In genomic region chr15:29805043-29805707, GRCh38 we compare ENCODE assay signal across 10 cellular contexts. TPM values are rescaled to one million over a fixed set of nuclear protein-coding genes. Genes with fewer than 3 reads are reported as not detected.
DNase-seq lines count a peak whose midpoint lies in the region; TF ChIP-seq lines count a peak whose summit lies in the region.
"Had no signal": no experiment of that assay in that cellular context is flagged by ENCODE, and none has a peak within 500 bp of the region (broad histone marks: within the 10 kb centered on the region; RNA-seq: fewer than 3 reads in every experiment).

No MANE protein-coding gene starts in this region.

- peak; percentile 30 to 49 for TF ChIP-seq RAD21 in liver (IDR thresholded peaks at IDR 0.05)

- H3K27me3 Mint-ChIP-seq in endothelial cell (ENCODE audit: unreplicated experiment) = peaks cover 8% of the 10 kb centered on the region

- H3K4me1 Mint-ChIP-seq in endothelial cell (ENCODE audit: unreplicated experiment) = peaks cover 75% of the 10 kb centered on the region
- H3K4me1 Mint-ChIP-seq: naive B cell had no signal

- H3K27ac ChIP-seq in liver (ENCODE audit: low read depth in 1 of 2, low read length in 2 of 2) (no peak overlapping the region), tibial artery (peak overlapping the region; percentile 5 to 9)

- H3K4me1 ChIP-seq in liver (ENCODE audit: control insufficient read depth in 4 of 4, insufficient read depth in 4 of 4, low read length in 3 of 4) (peaks cover 4 to 21% (median 16%) of the 10 kb centered on the region in 4 donors), tibial artery (peaks cover 0 to 72% (median 20%) of the 10 kb centered on the region in 4 donors)

- no peaks in the 10 kb centered on the region for H3K9me3 ChIP-seq in liver (ENCODE audit: control insufficient read depth in 4 of 4, low read length in 3 of 4)
- no peaks in the 10 kb centered on the region for H3K9me3 ChIP-seq in tibial artery

- H3K9me3 Mint-ChIP-seq in endothelial cell (ENCODE audit: unreplicated experiment) = no peaks in the 10 kb centered on the region

- H3K27me3 ChIP-seq in liver (ENCODE audit: control insufficient read depth in 4 of 4, insufficient read depth in 4 of 4, low read length in 3 of 4) (no peaks in the 10 kb centered on the region), tibial artery (no peaks in the 10 kb centered on the region)

- H3K27ac Mint-ChIP-seq in endothelial cell (ENCODE audit: unreplicated experiment) = peak overlapping the region; percentile 92
- H3K27ac Mint-ChIP-seq: naive B cell had no signal

- TF ChIP-seq CTCF in endothelial cell (IDR thresholded peaks at IDR 0.05; ENCODE audit: unreplicated experiment) (no peak), liver (IDR thresholded peaks at IDR 0.05; ENCODE audit: low read depth, low read length, missing input control) (no peak), tibial artery (IDR thresholded peaks at IDR 0.05) (no peak)

- H3K36me3 Mint-ChIP-seq in endothelial cell (ENCODE audit: low read depth, unreplicated experiment) = peaks cover 16% of the 10 kb centered on the region
- H3K36me3 Mint-ChIP-seq: naive B cell had no signal

- 21% methylated on average over 1 of the region's 1 CpG for WGBS in liver

- peak overlapping the region; percentile 66 for H3K4me3 Mint-ChIP-seq in endothelial cell (ENCODE audit: unreplicated experiment)
- H3K4me3 Mint-ChIP-seq: naive B cell had no signal

- H3K9ac ChIP-seq in liver (ENCODE audit: low read depth in 1 of 2, low read length in 2 of 2) = no peak overlapping the region

- H3K36me3 ChIP-seq in liver (ENCODE audit: control insufficient read depth in 4 of 4, insufficient read depth in 3 of 4, low read depth in 1 of 4, low read length in 3 of 4) (no peaks in the 10 kb centered on the region), tibial artery (no peaks in the 10 kb centered on the region)

- intact Hi-C loops in tibial artery (cut with DNase I; ENCODE audit: low total_unique reads) = no loop called here

- DNase-seq in DMS53 (lab: John Stamatoyannopoulos, UW) = peak; percentile 8
- DNase-seq in DMS53 treated with DMSO at 0.1 percent for 48 hours (lab: John Stamatoyannopoulos, UW; ENCODE audit: unreplicated experiment) = no peak
- DNase-seq in endothelial cell (ENCODE audit: low spot score) = no peak
- DNase-seq in tibial artery = no peak
- no peak for DNase-seq in retina
- no peak for DNase-seq in NCI-H128 (lab: John Stamatoyannopoulos, UW; ENCODE audit: unreplicated experiment)
- no peak for DNase-seq in NCI-H748 (lab: John Stamatoyannopoulos, UW; ENCODE audit: unreplicated experiment)
- DNase-seq: activated gamma-delta T cell treated with Interleukin-2 at 50 U/mL for 16 hours, naive B cell had no signal

- H3K4me3 ChIP-seq in liver (ENCODE audit: low read depth in 1 of 3, low read length in 3 of 3) (no peak overlapping the region), tibial artery (no peak overlapping the region)

TF ChIP-seq in liver, 16 proteins besides CTCF, POLR2A, EP300 and RAD21:
- peak; percentile 43 to 48 for TF ChIP-seq JUND (IDR thresholded peaks at IDR 0.05)
- no peak for TF ChIP-seq EGR1 (IDR thresholded peaks at IDR 0.05; ENCODE audit: low read depth in 2 of 2)
- peak; percentile 51 to 56 for TF ChIP-seq HNF4A (conservative IDR thresholded peaks at IDR 0.05)
- TF ChIP-seq, protein P1, sequence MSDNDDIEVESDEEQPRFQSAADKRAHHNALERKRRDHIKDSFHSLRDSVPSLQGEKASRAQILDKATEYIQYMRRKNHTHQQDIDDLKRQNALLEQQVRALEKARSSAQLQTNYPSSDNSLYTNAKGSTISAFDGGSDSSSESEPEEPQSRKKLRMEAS (IDR thresholded peaks at IDR 0.05) = no peak
- TF ChIP-seq, protein P2, sequence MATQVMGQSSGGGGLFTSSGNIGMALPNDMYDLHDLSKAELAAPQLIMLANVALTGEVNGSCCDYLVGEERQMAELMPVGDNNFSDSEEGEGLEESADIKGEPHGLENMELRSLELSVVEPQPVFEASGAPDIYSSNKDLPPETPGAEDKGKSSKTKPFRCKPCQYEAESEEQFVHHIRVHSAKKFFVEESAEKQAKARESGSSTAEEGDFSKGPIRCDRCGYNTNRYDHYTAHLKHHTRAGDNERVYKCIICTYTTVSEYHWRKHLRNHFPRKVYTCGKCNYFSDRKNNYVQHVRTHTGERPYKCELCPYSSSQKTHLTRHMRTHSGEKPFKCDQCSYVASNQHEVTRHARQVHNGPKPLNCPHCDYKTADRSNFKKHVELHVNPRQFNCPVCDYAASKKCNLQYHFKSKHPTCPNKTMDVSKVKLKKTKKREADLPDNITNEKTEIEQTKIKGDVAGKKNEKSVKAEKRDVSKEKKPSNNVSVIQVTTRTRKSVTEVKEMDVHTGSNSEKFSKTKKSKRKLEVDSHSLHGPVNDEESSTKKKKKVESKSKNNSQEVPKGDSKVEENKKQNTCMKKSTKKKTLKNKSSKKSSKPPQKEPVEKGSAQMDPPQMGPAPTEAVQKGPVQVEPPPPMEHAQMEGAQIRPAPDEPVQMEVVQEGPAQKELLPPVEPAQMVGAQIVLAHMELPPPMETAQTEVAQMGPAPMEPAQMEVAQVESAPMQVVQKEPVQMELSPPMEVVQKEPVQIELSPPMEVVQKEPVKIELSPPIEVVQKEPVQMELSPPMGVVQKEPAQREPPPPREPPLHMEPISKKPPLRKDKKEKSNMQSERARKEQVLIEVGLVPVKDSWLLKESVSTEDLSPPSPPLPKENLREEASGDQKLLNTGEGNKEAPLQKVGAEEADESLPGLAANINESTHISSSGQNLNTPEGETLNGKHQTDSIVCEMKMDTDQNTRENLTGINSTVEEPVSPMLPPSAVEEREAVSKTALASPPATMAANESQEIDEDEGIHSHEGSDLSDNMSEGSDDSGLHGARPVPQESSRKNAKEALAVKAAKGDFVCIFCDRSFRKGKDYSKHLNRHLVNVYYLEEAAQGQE (IDR thresholded peaks at IDR 0.05) = peak; percentile 71
- no peak for TF ChIP-seq NR2F2 (IDR thresholded peaks at IDR 0.05)
- peak; percentile 18 to 58 for TF ChIP-seq RXRA (IDR thresholded peaks at IDR 0.05)
- TF ChIP-seq YY1 (IDR thresholded peaks at IDR 0.05) = no peak
- TF ChIP-seq FOXA1 (IDR thresholded peaks at IDR 0.05) = no peak
- TF ChIP-seq FOXA2 (IDR thresholded peaks at IDR 0.05) = no peak
- TF ChIP-seq ZBTB33 (IDR thresholded peaks at IDR 0.05) = no peak
TF ChIP-seq in liver: peak in this region for 4.

RNA-seq across cellular contexts. Expression of gene TJP1, which starts 17.1 kb away (rescaled TPM):
- total RNA-seq in endothelial cell (ENCODE audit: unreplicated experiment) = 473 TPM
- 10 to 100 TPM; 13.5 to 40.4 TPM for total RNA-seq in liver
- polyA plus RNA-seq in liver = 10 to 100 TPM; 12.6 to 20.2 TPM

Comparison
In these comparisons a context has a peak if more than half of its experiments do, and no peak if none do; other contexts are left out.
1. H3K27ac ChIP-seq: peak in tibial artery (2 of 2); none in liver (0 of 2).
2. RNA of gene TJP1, which starts 17.1 kb away (total RNA-seq): 473 TPM in endothelial cell (single experiment); 13.5 to 40.4 TPM in liver; every median in the first group is over 10 times any median in the second.